In genomic region chr19:394857-395256, GRCh38 we compare ENCODE assay signal across 4 cellular contexts. TPM values are rescaled to one million over a fixed set of nuclear protein-coding genes. Genes with fewer than 3 reads are reported as not detected.
"Had no signal": no experiment of that assay in that cellular context is flagged by ENCODE, and none has a peak within 500 bp of the region (broad histone marks: within the 10 kb centered on the region; RNA-seq: fewer than 3 reads in every experiment).

No MANE protein-coding gene starts in this region.

RNA-seq across cellular contexts. Expression of gene C2CD4C, which starts 14.1 kb away (rescaled TPM):
- total RNA-seq: kidney epithelial cell; mononuclear cell; naive thymus-derived CD4-positive, alpha-beta T cell; naive thymus-derived CD8-positive, alpha-beta T cell had no signal
